Comparison of ENCODE assay signal across 7 cellular contexts in genomic region chr3:122398920-122399319, GRCh38.
"Had no signal": no experiment of that assay in that cellular context is flagged by ENCODE, and none has a peak within 500 bp of the region (broad histone marks: within the 10 kb centered on the region; RNA-seq: fewer than 3 reads in every experiment).

No MANE protein-coding gene starts in this region.

- H3K36me3 ChIP-seq: HAP-1 had no signal

- ATAC-seq: HCT116, K562 had no signal

- H3K4me1 ChIP-seq: HAP-1 had no signal

- DNase-seq: GM23248, GOT3, H7, IMR-90 had no signal

- H3K27ac ChIP-seq: GM23248 had no signal

- H3K9me3 ChIP-seq: HAP-1 had no signal

- H3K4me3 ChIP-seq: GM23248, HAP-1, K562 had no signal
